Comparison of ENCODE assay signal across 2 cellular contexts in the genomic region with DNA sequence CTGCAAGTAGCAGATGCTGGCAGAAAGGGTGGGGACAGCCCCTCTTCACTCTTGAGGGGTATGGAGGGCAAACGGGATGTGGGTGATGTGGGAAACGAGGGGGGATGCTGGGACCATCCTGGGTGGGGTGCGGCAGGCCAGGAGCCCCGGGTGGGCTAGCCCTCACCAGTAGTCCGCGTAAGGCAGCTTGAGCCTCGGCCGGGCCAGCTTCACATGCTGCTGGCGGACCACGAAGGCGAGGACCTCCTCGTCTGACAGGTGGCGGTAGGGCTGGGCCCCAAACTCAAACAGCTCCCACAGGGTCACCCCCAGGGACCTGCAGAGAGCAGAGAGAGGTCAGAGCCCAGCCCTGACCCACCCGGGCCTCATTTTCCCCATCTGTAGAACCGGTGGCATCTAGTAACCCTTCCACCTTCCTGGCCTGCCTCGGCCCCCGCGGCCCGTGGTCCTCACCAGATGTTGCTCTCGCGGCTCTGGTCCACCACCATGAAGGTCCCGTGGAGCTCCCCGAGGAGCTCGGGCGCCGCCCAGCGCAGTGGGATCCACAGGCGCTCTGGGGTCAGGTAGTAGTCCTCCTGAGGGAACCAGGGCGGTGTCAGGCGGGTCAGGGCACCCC.
TF ChIP-seq lines count a peak whose summit lies in the region.

No MANE protein-coding gene starts in this region.

TF ChIP-seq in SK-N-SH, 30 proteins besides CTCF, POLR2A, EP300 and RAD21 (continued from another document):
- TF ChIP-seq SMC3 (IDR thresholded peaks at IDR 0.05; ENCODE audit: low read depth, low read length) (no peak), FOSL2 (IDR thresholded peaks at IDR 0.05; ENCODE audit: borderline replicate concordance, low read depth) (no peak), POLR2AphosphoS5 (IDR thresholded peaks at IDR 0.05; ENCODE audit: low read depth, low read length) (no peak)

TF ChIP-seq in SK-N-SH treated with all-trans-retinoic acid at 6 μM for 48 hours, 23 proteins besides CTCF, POLR2A, EP300 and RAD21 (continued from another document):
- TF ChIP-seq, protein P1, sequence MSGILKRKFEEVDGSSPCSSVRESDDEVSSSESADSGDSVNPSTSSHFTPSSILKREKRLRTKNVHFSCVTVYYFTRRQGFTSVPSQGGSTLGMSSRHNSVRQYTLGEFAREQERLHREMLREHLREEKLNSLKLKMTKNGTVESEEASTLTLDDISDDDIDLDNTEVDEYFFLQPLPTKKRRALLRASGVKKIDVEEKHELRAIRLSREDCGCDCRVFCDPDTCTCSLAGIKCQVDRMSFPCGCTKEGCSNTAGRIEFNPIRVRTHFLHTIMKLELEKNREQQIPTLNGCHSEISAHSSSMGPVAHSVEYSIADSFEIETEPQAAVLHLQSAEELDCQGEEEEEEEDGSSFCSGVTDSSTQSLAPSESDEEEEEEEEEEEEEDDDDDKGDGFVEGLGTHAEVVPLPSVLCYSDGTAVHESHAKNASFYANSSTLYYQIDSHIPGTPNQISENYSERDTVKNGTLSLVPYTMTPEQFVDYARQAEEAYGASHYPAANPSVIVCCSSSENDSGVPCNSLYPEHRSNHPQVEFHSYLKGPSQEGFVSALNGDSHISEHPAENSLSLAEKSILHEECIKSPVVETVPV (CRISPR knock-in tag; IDR thresholded peaks at IDR 0.05), result no peak
- no peak for TF ChIP-seq ZNF8 (CRISPR knock-in tag; IDR thresholded peaks at IDR 0.05)
- no peak for TF ChIP-seq ZNF70 (CRISPR knock-in tag; IDR thresholded peaks at IDR 0.05)
- no peak for TF ChIP-seq ESRRG (CRISPR knock-in tag; IDR thresholded peaks at IDR 0.05)
- TF ChIP-seq, protein P2, sequence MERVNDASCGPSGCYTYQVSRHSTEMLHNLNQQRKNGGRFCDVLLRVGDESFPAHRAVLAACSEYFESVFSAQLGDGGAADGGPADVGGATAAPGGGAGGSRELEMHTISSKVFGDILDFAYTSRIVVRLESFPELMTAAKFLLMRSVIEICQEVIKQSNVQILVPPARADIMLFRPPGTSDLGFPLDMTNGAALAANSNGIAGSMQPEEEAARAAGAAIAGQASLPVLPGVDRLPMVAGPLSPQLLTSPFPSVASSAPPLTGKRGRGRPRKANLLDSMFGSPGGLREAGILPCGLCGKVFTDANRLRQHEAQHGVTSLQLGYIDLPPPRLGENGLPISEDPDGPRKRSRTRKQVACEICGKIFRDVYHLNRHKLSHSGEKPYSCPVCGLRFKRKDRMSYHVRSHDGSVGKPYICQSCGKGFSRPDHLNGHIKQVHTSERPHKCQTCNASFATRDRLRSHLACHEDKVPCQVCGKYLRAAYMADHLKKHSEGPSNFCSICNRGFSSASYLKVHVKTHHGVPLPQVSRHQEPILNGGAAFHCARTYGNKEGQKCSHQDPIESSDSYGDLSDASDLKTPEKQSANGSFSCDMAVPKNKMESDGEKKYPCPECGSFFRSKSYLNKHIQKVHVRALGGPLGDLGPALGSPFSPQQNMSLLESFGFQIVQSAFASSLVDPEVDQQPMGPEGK (CRISPR knock-in tag; IDR thresholded peaks at IDR 0.05; ENCODE audit: borderline replicate concordance), result no peak
- TF ChIP-seq, protein P3, sequence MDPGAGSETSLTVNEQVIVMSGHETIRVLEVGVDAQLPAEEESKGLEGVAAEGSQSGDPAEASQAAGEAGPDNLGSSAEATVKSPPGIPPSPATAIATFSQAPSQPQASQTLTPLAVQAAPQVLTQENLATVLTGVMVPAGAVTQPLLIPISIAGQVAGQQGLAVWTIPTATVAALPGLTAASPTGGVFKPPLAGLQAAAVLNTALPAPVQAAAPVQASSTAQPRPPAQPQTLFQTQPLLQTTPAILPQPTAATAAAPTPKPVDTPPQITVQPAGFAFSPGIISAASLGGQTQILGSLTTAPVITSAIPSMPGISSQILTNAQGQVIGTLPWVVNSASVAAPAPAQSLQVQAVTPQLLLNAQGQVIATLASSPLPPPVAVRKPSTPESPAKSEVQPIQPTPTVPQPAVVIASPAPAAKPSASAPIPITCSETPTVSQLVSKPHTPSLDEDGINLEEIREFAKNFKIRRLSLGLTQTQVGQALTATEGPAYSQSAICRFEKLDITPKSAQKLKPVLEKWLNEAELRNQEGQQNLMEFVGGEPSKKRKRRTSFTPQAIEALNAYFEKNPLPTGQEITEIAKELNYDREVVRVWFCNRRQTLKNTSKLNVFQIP (CRISPR knock-in tag; IDR thresholded peaks at IDR 0.05; ENCODE audit: borderline replicate concordance, low read depth), result no peak
- TF ChIP-seq RARB (CRISPR knock-in tag; IDR thresholded peaks at IDR 0.05), result no peak
- TF ChIP-seq, protein P4, sequence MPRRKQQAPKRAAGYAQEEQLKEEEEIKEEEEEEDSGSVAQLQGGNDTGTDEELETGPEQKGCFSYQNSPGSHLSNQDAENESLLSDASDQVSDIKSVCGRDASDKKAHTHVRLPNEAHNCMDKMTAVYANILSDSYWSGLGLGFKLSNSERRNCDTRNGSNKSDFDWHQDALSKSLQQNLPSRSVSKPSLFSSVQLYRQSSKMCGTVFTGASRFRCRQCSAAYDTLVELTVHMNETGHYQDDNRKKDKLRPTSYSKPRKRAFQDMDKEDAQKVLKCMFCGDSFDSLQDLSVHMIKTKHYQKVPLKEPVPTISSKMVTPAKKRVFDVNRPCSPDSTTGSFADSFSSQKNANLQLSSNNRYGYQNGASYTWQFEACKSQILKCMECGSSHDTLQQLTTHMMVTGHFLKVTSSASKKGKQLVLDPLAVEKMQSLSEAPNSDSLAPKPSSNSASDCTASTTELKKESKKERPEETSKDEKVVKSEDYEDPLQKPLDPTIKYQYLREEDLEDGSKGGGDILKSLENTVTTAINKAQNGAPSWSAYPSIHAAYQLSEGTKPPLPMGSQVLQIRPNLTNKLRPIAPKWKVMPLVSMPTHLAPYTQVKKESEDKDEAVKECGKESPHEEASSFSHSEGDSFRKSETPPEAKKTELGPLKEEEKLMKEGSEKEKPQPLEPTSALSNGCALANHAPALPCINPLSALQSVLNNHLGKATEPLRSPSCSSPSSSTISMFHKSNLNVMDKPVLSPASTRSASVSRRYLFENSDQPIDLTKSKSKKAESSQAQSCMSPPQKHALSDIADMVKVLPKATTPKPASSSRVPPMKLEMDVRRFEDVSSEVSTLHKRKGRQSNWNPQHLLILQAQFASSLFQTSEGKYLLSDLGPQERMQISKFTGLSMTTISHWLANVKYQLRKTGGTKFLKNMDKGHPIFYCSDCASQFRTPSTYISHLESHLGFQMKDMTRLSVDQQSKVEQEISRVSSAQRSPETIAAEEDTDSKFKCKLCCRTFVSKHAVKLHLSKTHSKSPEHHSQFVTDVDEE (CRISPR knock-in tag; IDR thresholded peaks at IDR 0.05), result no peak
- no peak for TF ChIP-seq ZNF565 (CRISPR knock-in tag; conservative IDR thresholded peaks at IDR 0.05; ENCODE audit: low read depth)
